In genomic region chr1:96309783-96310182, GRCh38 we compare ENCODE assay signal across 14 cellular contexts.
DNase-seq lines count a peak whose midpoint lies in the region; ATAC-seq and TF ChIP-seq lines count a peak whose summit lies in the region.
"Had no signal": no experiment of that assay in that cellular context is flagged by ENCODE, and none has a peak within 500 bp of the region (broad histone marks: within the 10 kb centered on the region; RNA-seq: fewer than 3 reads in every experiment).

No MANE protein-coding gene starts in this region.

- H3K27me3 ChIP-seq in HCT116 (ENCODE audit: insufficient read depth, low read length) (no peaks in the 10 kb centered on the region), PC-3 (ENCODE audit: low read length) (no peaks in the 10 kb centered on the region), fibroblast of lung (ENCODE audit: control insufficient read depth, insufficient read depth, low read length) (no peaks in the 10 kb centered on the region)
- H3K27me3 ChIP-seq: esophagus squamous epithelium had no signal

- RAD21 ChIA-PET in HCT116 (lab: Charles Lee; ENCODE audit: low non-redundant PET in 1 of 2, low total read pairs in 2 of 2, uncharacterized antibody in 2 of 2, unreplicated experiment in 2 of 2): no interaction called here

- ATAC-seq in HCT116 (no peak), PC-3 (peak; percentile 40; the same call in 1 of the 2 replicates)
- ATAC-seq: mucosa of descending colon had no signal

- TF ChIP-seq RAD21 in HCT116 (IDR thresholded peaks at IDR 0.05; ENCODE audit: low read depth): no peak

- H4K20me1 ChIP-seq in HCT116 (ENCODE audit: insufficient read depth) (no peaks in the 10 kb centered on the region), PC-3 (ENCODE audit: low read length) (no peaks in the 10 kb centered on the region), fibroblast of lung (ENCODE audit: control insufficient read depth, extremely low read depth, insufficient read depth, low read length) (no peaks in the 10 kb centered on the region)

- H3K4me1 ChIP-seq in HCT116 (ENCODE audit: control insufficient read depth in 1 of 2, insufficient read depth in 2 of 2, low read length in 2 of 2) (no peaks in the 10 kb centered on the region), PC-3 (ENCODE audit: insufficient read depth, low read length) (peaks cover 6% of the 10 kb centered on the region; the same call in 1 of the 2 replicates), fibroblast of lung (ENCODE audit: control insufficient read depth, extremely low read depth, insufficient read depth, low read length) (peaks cover 6% of the 10 kb centered on the region)
- H3K4me1 ChIP-seq: esophagus squamous epithelium had no signal

- no peaks in the 10 kb centered on the region for H3K9me2 ChIP-seq in HCT116 (ENCODE audit: insufficient read depth)
- H3K9me2 ChIP-seq in PC-3 (replicated peaks; ENCODE audit: low read length): no peaks in the 10 kb centered on the region

- H3K27ac ChIP-seq in HCT116 (ENCODE audit: low read depth, low read length) (no peak overlapping the region), PC-3 (ENCODE audit: low read length) (no peak overlapping the region), fibroblast of lung (ENCODE audit: insufficient read depth, low read length) (no peak overlapping the region)
- H3K27ac ChIP-seq: esophagus squamous epithelium had no signal

- H3K36me3 ChIP-seq in HCT116 (ENCODE audit: control insufficient read depth in 1 of 2, insufficient read depth in 2 of 2, low read length in 2 of 2) (no peaks in the 10 kb centered on the region), PC-3 (ENCODE audit: low read depth, low read length) (no peaks in the 10 kb centered on the region), fibroblast of lung (ENCODE audit: control insufficient read depth, insufficient read depth, low read length) (no peaks in the 10 kb centered on the region)
- H3K36me3 ChIP-seq: esophagus squamous epithelium had no signal

- H3K4me3 ChIP-seq in HCT116 (replicated peaks in 1 of 2; ENCODE audit: low read depth in 1 of 2, low read length in 2 of 2) (no peak overlapping the region), PC-3 (ENCODE audit: low read length) (no peak overlapping the region), fibroblast of lung (replicated peaks in 1 of 4; ENCODE audit: control extremely low read depth in 1 of 4, insufficient read depth in 1 of 4, low read depth in 3 of 4, low read length in 4 of 4) (no peak overlapping the region), skeletal muscle cell (ENCODE audit: low read depth, low read length) (no peak overlapping the region)
- H3K4me3 ChIP-seq: esophagus squamous epithelium, mucosa of descending colon had no signal

- CTCF ChIA-PET in HCT116 (lab: Charles Lee): no interaction called here
- CTCF ChIA-PET in PC-3 (lab: Charles Lee): interaction anchor here (0.6 kb wide), 1 partner anchor 71 kb away, joined by 4 read pairs; no protein-coding TSS in a partner anchor

- DNase-seq in HCT116 (ENCODE audit: low read depth, low spot score): no peak
- peak; percentile 80 for DNase-seq in PC-3
- peak; percentile 73 to 88 for DNase-seq in fibroblast of lung (ENCODE audit: low read depth in 2 of 2)
- DNase-seq in skeletal muscle cell (ENCODE audit: low read depth): peak; percentile 77
- no peak for DNase-seq in stimulated activated CD4-positive, alpha-beta T cell treated with anti-CD3 and anti-CD28 coated beads, Interleukin-2, amount 100 ng/mL, for 48 hours
- DNase-seq in mucosa of gallbladder (ENCODE audit: low spot score): no peak
- no peak for DNase-seq in activated CD4-positive, alpha-beta T cell treated with anti-CD3 and anti-CD28 coated beads for 4 hours
- DNase-seq: activated CD4-positive, alpha-beta memory T cell treated with anti-CD3 and anti-CD28 coated beads, Interleukin-2, amount 10 ng/mL, durations not matched to agents 7 days and 5 days; amygdala; esophagus squamous epithelium; NCI-H187 treated with DMSO at 0.1 percent for 48 hours; stimulated activated CD4-positive, alpha-beta T cell treated with anti-CD3 and anti-CD28 coated beads, Interleukin-12 subunit alpha, Interleukin-12 subunit beta, amount 100 ng/mL, for 4 hours; stimulated activated naive CD4-positive, alpha-beta T cell had no signal

- H3K79me2 ChIP-seq in HCT116 (ENCODE audit: insufficient read depth, low read length) (no peaks in the 10 kb centered on the region), PC-3 (ENCODE audit: low read length) (no peaks in the 10 kb centered on the region), fibroblast of lung (ENCODE audit: control insufficient read depth, insufficient read depth, low read length) (no peaks in the 10 kb centered on the region)

- H3K4me2 ChIP-seq in HCT116 (ENCODE audit: low read length) (no peak overlapping the region), PC-3 (ENCODE audit: low read length) (no peak overlapping the region), fibroblast of lung (ENCODE audit: extremely low read depth, insufficient read depth, low read length) (no peak overlapping the region)

- no peaks in the 10 kb centered on the region for H3K9me3 ChIP-seq in HCT116 (ENCODE audit: control insufficient read depth in 1 of 2, insufficient read depth in 1 of 2, low read depth in 1 of 2, low read length in 2 of 2)
- no peaks in the 10 kb centered on the region for H3K9me3 ChIP-seq in PC-3 (ENCODE audit: low read length)
- H3K9me3 ChIP-seq in fibroblast of lung (ENCODE audit: control insufficient read depth, insufficient read depth, low read depth, low read length): no peaks in the 10 kb centered on the region
- H3K9me3 ChIP-seq: esophagus squamous epithelium, mucosa of descending colon had no signal

- H3K9ac ChIP-seq in HCT116 (ENCODE audit: low read length) (no peak overlapping the region), PC-3 (ENCODE audit: low read length) (no peak overlapping the region), fibroblast of lung (ENCODE audit: insufficient read depth, low read length) (no peak overlapping the region)

- no peak for TF ChIP-seq POLR2A in HCT116 (IDR thresholded peaks at IDR 0.05; ENCODE audit: borderline replicate concordance, extremely low read depth, insufficient read depth, insufficient read length)

- no peak for TF ChIP-seq CTCF in HCT116 (IDR thresholded peaks at IDR 0.05 in 2 of 3, conservative IDR thresholded peaks at IDR 0.05 in 1 of 3; ENCODE audit: borderline replicate concordance in 1 of 3, insufficient read depth in 1 of 3, low read depth in 2 of 3, low read length in 2 of 3)
- TF ChIP-seq CTCF in PC-3 (conservative IDR thresholded peaks at IDR 0.05; ENCODE audit: low read depth, low read length): no peak
- no peak for TF ChIP-seq CTCF in fibroblast of lung (conservative IDR thresholded peaks at IDR 0.05 in 1 of 2, IDR thresholded peaks at IDR 0.05 in 1 of 2; ENCODE audit: low read depth in 1 of 2, low read length in 2 of 2)

- H2AFZ ChIP-seq in HCT116 (ENCODE audit: low read depth, low read length, poor library complexity, severe bottlenecking) (peak overlapping the region; percentile 52), PC-3 (ENCODE audit: low read length) (no peak overlapping the region), fibroblast of lung (ENCODE audit: low read length) (no peak overlapping the region)

- BruUV-seq in HCT116 (replicated peaks; lab: Mats Ljungman, UMichigan): no TSS peak
- BruUV-seq in PC-3 (replicated peaks; lab: Mats Ljungman, UMichigan): no TSS peak

- POLR2A ChIA-PET in HCT116 (lab: Charles Lee): interaction anchor here (1.0 kb wide), 1 partner anchor 413 kb away, joined by 4 read pairs; no protein-coding TSS in a partner anchor
- POLR2A ChIA-PET in PC-3 (lab: Charles Lee; ENCODE audit: unreplicated experiment): no interaction called here

- intact Hi-C loops in HCT116 (cut with micrococcal nuclease) (no loop called here), PC-3 (cut with micrococcal nuclease) (no loop called here)

- no peaks in the 10 kb centered on the region for H3F3A ChIP-seq in PC-3 (ENCODE audit: low read length, unreplicated experiment)

TF ChIP-seq in HCT116, 20 proteins besides CTCF, POLR2A, EP300 and RAD21:
- TF ChIP-seq SP1 (IDR thresholded peaks at IDR 0.05; ENCODE audit: low read depth) (no peak), CEBPB (IDR thresholded peaks at IDR 0.05; ENCODE audit: low read depth) (peak; percentile 77)

Comparison
In these comparisons a context has a peak if more than half of its experiments do, and no peak if none do; other contexts are left out.
1. DNase-seq: peak in PC-3 (single experiment), fibroblast of lung (2 of 2) and skeletal muscle cell (single experiment); none in HCT116 (single experiment), stimulated activated CD4-positive, alpha-beta T cell treated with anti-CD3 and anti-CD28 coated beads, Interleukin-2, amount 100 ng/mL, for 48 hours (0 of 2), mucosa of gallbladder (single experiment) and activated CD4-positive, alpha-beta T cell treated with anti-CD3 and anti-CD28 coated beads for 4 hours (0 of 2).